18 cellular contexts compared by ENCODE assay signal in the genomic region with DNA sequence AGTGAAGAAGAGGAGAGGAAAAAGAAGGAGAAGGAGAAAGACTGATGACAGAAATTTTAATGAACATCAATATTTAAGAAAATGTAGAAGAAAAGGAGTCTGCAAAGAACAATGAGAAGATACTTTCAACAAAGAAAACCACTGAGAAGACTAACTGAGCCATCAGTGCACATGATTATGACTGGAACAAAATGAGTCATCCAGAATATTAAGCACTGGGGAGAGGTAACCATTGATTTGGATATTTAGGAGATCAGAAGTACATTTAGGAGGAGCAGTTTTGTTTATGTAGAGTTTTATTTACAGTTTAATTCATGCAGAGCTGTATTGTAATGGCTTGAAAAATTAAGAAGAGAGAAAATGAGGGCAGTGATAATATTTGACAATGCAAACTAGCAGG.
DNase-seq lines count a peak whose midpoint lies in the region; ATAC-seq and TF ChIP-seq lines count a peak whose summit lies in the region.
"Had no signal": no experiment of that assay in that cellular context is flagged by ENCODE, and none has a peak within 500 bp of the region (broad histone marks: within the 10 kb centered on the region; RNA-seq: fewer than 3 reads in every experiment).

No MANE protein-coding gene starts in this region.

- H3K27ac Mint-ChIP-seq in activated T-cell treated with anti-CD3 and anti-CD28 coated beads, Interleukin-2, amount 50 U/mL, for 72 hours, result peak overlapping the region; percentile 56
- H3K27ac Mint-ChIP-seq: activated CD4-positive, alpha-beta memory T cell treated with anti-CD3 and anti-CD28 coated beads, Interleukin-2, amount 10 ng/mL, durations not matched to agents 7 days and 5 days; activated T-helper 1 cell treated with anti-CD3 and anti-CD28 coated beads, Interleukin-12 subunit alpha, Interleukin-12 subunit beta, Interleukin-2, Interleukin-4 antibody, amounts not matched to agents 30 ng/mL and 10 ng/mL and 1 ng/mL, durations not matched to agents 14 hours and 24 hours and 36 hours; stimulated activated naive B cell treated with anti-CD40 and anti-IgM and Interleukin-4, amounts not matched to agents 10 μg/mL and 1 μg/mL and 100 μg/mL, for 72 hours had no signal

- H3K4me1 Mint-ChIP-seq in activated T-cell treated with anti-CD3 and anti-CD28 coated beads, Interleukin-2, amount 50 U/mL, for 72 hours (ENCODE audit: low read depth), result no peaks in the 10 kb centered on the region
- H3K4me1 Mint-ChIP-seq: activated CD4-positive, alpha-beta memory T cell treated with anti-CD3 and anti-CD28 coated beads, Interleukin-2, amount 10 ng/mL, durations not matched to agents 7 days and 5 days; CD4-positive, CD25-positive, alpha-beta regulatory T cell; stimulated activated naive B cell treated with anti-CD40 and anti-IgM and Interleukin-4, amounts not matched to agents 10 μg/mL and 1 μg/mL and 100 μg/mL, for 72 hours had no signal

- CTCF ChIA-PET in RWPE1 (lab: Yijun Ruan, JAX), result interaction anchor here (0.6 kb wide), 1 partner anchor 1004 kb away, joined by 3 read pairs; no protein-coding TSS in a partner anchor

- H3K27me3 Mint-ChIP-seq in activated T-cell treated with anti-CD3 and anti-CD28 coated beads, Interleukin-2, amount 50 U/mL, for 72 hours (ENCODE audit: low read depth), result no peaks in the 10 kb centered on the region
- H3K27me3 Mint-ChIP-seq: activated CD4-positive, alpha-beta memory T cell treated with anti-CD3 and anti-CD28 coated beads, Interleukin-2, amount 10 ng/mL, durations not matched to agents 7 days and 5 days; stimulated activated naive B cell treated with anti-CD40 and anti-IgM and Interleukin-4, amounts not matched to agents 10 μg/mL and 1 μg/mL and 100 μg/mL, for 72 hours had no signal

- TF ChIP-seq CTCF in RWPE1 (conservative IDR thresholded peaks at IDR 0.05; ENCODE audit: low read depth), result no peak
- no peak for TF ChIP-seq CTCF in fibroblast of pulmonary artery (IDR thresholded peaks at IDR 0.05; ENCODE audit: low read length, missing control alignments)

- no peak overlapping the region for H3K27ac ChIP-seq in RWPE1
- H3K27ac ChIP-seq: upper lobe of left lung had no signal

- no peak overlapping the region for H3K4me3 Mint-ChIP-seq in activated T-cell treated with anti-CD3 and anti-CD28 coated beads, Interleukin-2, amount 50 U/mL, for 72 hours
- H3K4me3 Mint-ChIP-seq: activated CD4-positive, alpha-beta memory T cell treated with anti-CD3 and anti-CD28 coated beads, Interleukin-2, amount 10 ng/mL, durations not matched to agents 7 days and 5 days; activated T-helper 1 cell treated with anti-CD3 and anti-CD28 coated beads, Interleukin-12 subunit alpha, Interleukin-12 subunit beta, Interleukin-2, Interleukin-4 antibody, amounts not matched to agents 30 ng/mL and 10 ng/mL and 1 ng/mL, durations not matched to agents 14 hours and 24 hours and 36 hours; CD4-positive, CD25-positive, alpha-beta regulatory T cell; stimulated activated naive B cell treated with anti-CD40 and anti-IgM and Interleukin-4, amounts not matched to agents 10 μg/mL and 1 μg/mL and 100 μg/mL, for 72 hours had no signal

- POLR2A ChIA-PET in RWPE1 (lab: Yijun Ruan, JAX; ENCODE audit: low non-redundant PET), result no interaction called here

- no peak for DNase-seq in activated T-cell treated with anti-CD3 and anti-CD28 coated beads, Interleukin-2, amount 50 U/mL, for 72 hours
- DNase-seq in activated T-cell treated with anti-CD3 and anti-CD28 coated beads for 4 hours (no peak), RWPE1 (ENCODE audit: low spot score) (peak; percentile 3), fibroblast of pulmonary artery (ENCODE audit: low read depth) (peak; percentile 23), stromal cell of bone marrow (ENCODE audit: low read depth) (peak; percentile 36), putamen (ENCODE audit: low spot score) (no peak), amniotic stem cell (lab: John Stamatoyannopoulos, UW) (no peak), SHP77 (lab: John Stamatoyannopoulos, UW) (no peak)
- DNase-seq: 8988T; activated CD4-positive, alpha-beta memory T cell treated with anti-CD3 and anti-CD28 coated beads, Interleukin-2, amount 10 ng/mL, durations not matched to agents 7 days and 5 days; CD4-positive, CD25-positive, alpha-beta regulatory T cell; erythroblast; Kasumi-1; NCI-H345; stimulated activated naive B cell treated with anti-CD40 and anti-IgM and Interleukin-4, amounts not matched to agents 10 μg/mL and 1 μg/mL and 100 μg/mL, for 72 hours; upper lobe of left lung had no signal

- no peaks in the 10 kb centered on the region for H3K36me3 Mint-ChIP-seq in activated T-cell treated with anti-CD3 and anti-CD28 coated beads, Interleukin-2, amount 50 U/mL, for 72 hours (ENCODE audit: insufficient read depth in 2 of 2)
- H3K36me3 Mint-ChIP-seq: CD4-positive, CD25-positive, alpha-beta regulatory T cell; stimulated activated naive B cell treated with anti-CD40 and anti-IgM and Interleukin-4, amounts not matched to agents 10 μg/mL and 1 μg/mL and 100 μg/mL, for 72 hours had no signal

- no peak for ATAC-seq in activated T-cell treated with anti-CD3 and anti-CD28 coated beads, Interleukin-2, amount 50 U/mL, for 72 hours (replicated peaks in 1 of 2)
- ATAC-seq: stimulated activated naive B cell treated with anti-CD40 and anti-IgM and Interleukin-4, amounts not matched to agents 10 μg/mL and 1 μg/mL and 100 μg/mL, for 72 hours had no signal

- H3K4me3 ChIP-seq in fibroblast of pulmonary artery (replicated peaks; ENCODE audit: low read depth, low read length), result no peak overlapping the region
- H3K4me3 ChIP-seq: smooth muscle cell, upper lobe of left lung had no signal

- peaks cover 0 to 2% of the 10 kb centered on the region in 2 donors for H3K9me3 Mint-ChIP-seq in activated T-cell treated with anti-CD3 and anti-CD28 coated beads, Interleukin-2, amount 50 U/mL, for 72 hours
- H3K9me3 Mint-ChIP-seq: activated CD4-positive, alpha-beta memory T cell treated with anti-CD3 and anti-CD28 coated beads, Interleukin-2, amount 10 ng/mL, durations not matched to agents 7 days and 5 days; activated T-helper 1 cell treated with anti-CD3 and anti-CD28 coated beads, Interleukin-12 subunit alpha, Interleukin-12 subunit beta, Interleukin-2, Interleukin-4 antibody, amounts not matched to agents 30 ng/mL and 10 ng/mL and 1 ng/mL, durations not matched to agents 14 hours and 24 hours and 36 hours had no signal

Comparison
In these comparisons a context has a peak if more than half of its experiments do, and no peak if none do; other contexts are left out.
1. DNase-seq: peak in RWPE1 (single experiment), fibroblast of pulmonary artery (single experiment) and stromal cell of bone marrow (single experiment); none in activated T-cell treated with anti-CD3 and anti-CD28 coated beads, Interleukin-2, amount 50 U/mL, for 72 hours (0 of 2), activated T-cell treated with anti-CD3 and anti-CD28 coated beads for 4 hours (single experiment), putamen (single experiment), amniotic stem cell (single experiment) and SHP77 (0 of 2).